In the genomic region with DNA sequence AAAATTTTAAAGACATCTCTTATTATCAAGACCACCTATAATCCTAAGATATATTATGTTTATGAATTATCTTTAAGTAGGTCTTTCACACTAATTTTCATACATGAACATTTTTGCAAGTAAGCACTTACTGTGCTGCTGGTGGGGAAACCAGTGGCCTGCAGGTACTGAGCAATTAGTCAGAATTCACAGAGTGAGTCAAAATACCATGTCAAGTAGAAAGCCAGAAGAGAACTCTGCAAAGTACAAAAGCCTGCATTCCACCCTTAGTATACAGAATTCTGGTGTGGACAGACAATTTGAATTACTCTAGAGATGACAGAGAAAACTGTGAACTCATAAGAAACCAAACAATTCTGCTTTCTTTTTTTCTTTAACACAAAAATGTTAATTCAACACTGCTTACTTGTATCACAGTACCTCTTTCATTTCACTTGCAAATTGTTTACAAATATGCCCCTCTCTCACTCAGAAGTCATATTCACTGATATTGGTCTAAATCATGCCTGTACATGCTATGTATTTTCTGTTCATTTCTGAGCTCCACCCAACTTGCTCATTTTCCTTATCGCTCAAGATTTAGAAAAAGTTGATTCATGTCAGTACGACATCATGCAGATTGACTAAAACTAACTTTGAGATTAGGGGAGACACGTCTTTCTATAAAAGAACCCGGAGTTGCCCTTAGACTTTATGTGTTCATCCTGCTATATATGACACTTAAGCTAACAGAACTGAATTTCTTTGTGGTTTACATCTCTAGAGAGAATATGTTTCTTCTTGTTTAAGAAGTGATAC, we compare ENCODE assay signal across 14 cellular contexts.
DNase-seq lines count a peak whose midpoint lies in the region; ATAC-seq and TF ChIP-seq lines count a peak whose summit lies in the region.
"Had no signal": no experiment of that assay in that cellular context is flagged by ENCODE, and none has a peak within 500 bp of the region (broad histone marks: within the 10 kb centered on the region; RNA-seq: fewer than 3 reads in every experiment).

No MANE protein-coding gene starts in this region.

- no peaks in the 10 kb centered on the region for H3K27me3 ChIP-seq in hepatocyte
- H3K27me3 ChIP-seq: pancreas had no signal

- TF ChIP-seq CTCF in GM12865 (IDR thresholded peaks at IDR 0.05; ENCODE audit: insufficient read depth, low read depth, low read length, missing control alignments) (no peak), hepatocyte (IDR thresholded peaks at IDR 0.05; ENCODE audit: poor library complexity) (no peak)

- H3K36me3 ChIP-seq in hepatocyte (replicated peaks; ENCODE audit: insufficient read depth, low read depth): no peaks in the 10 kb centered on the region
- H3K36me3 ChIP-seq: pancreas had no signal

- no peak overlapping the region for H3K4me2 ChIP-seq in hepatocyte

- DNase-seq in GM12865 (ENCODE audit: low read depth) (peak; percentile 15), hepatocyte (ENCODE audit: low spot score) (no peak), NCI-H2081 treated with DMSO at 0.1 percent for 48 hours (lab: John Stamatoyannopoulos, UW) (no peak)
- DNase-seq in effector memory CD8-positive, alpha-beta T cell: no peak
- DNase-seq: amniotic stem cell; CD4-positive, alpha-beta memory T cell; left colon; NCI-H1436; pancreas had no signal

- no peak overlapping the region for H3K27ac ChIP-seq in hepatocyte
- H3K27ac ChIP-seq: pancreas, VCaP had no signal

- H2AFZ ChIP-seq in hepatocyte: no peak overlapping the region

- H4K20me1 ChIP-seq in hepatocyte (ENCODE audit: insufficient read depth, poor library complexity, severe bottlenecking): no peaks in the 10 kb centered on the region

- H3K4me3 Mint-ChIP-seq in effector memory CD8-positive, alpha-beta T cell: peak overlapping the region; percentile 39 to 40
- H3K4me3 Mint-ChIP-seq: CD4-positive, alpha-beta memory T cell had no signal

- ATAC-seq in GM19452 (IDR thresholded peaks at IDR 0.05; ENCODE audit: unreplicated experiment) (peak; percentile 52), HG03280 (IDR thresholded peaks at IDR 0.05; ENCODE audit: unreplicated experiment) (peak; percentile 72), HG02970 (IDR thresholded peaks at IDR 0.05; ENCODE audit: low FRiP score, unreplicated experiment) (no peak), GM21528 (IDR thresholded peaks at IDR 0.05; ENCODE audit: low FRiP score, unreplicated experiment) (no peak)
- peak; percentile 33 for ATAC-seq in effector memory CD8-positive, alpha-beta T cell (replicated peaks)
- ATAC-seq: left colon, pancreas had no signal

- H3K27me3 Mint-ChIP-seq in effector memory CD8-positive, alpha-beta T cell: no peaks in the 10 kb centered on the region
- H3K27me3 Mint-ChIP-seq: CD4-positive, alpha-beta memory T cell had no signal

- H3K4me1 ChIP-seq in hepatocyte (ENCODE audit: insufficient read depth): no peaks in the 10 kb centered on the region
- H3K4me1 ChIP-seq: pancreas had no signal

- peak overlapping the region; percentile 32 to 73 for H3K27ac Mint-ChIP-seq in effector memory CD8-positive, alpha-beta T cell

- no peaks in the 10 kb centered on the region for H3K9me3 Mint-ChIP-seq in effector memory CD8-positive, alpha-beta T cell
- H3K9me3 Mint-ChIP-seq: CD4-positive, alpha-beta memory T cell had no signal

- no peaks in the 10 kb centered on the region for H3K79me2 ChIP-seq in hepatocyte

- H3K4me1 Mint-ChIP-seq in effector memory CD8-positive, alpha-beta T cell (ENCODE audit: low read depth in 2 of 2): peaks cover 13 to 17% of the 10 kb centered on the region in 2 donors

- WGBS in hepatocyte (ENCODE audit: low lambda C conversion rate, missing lambda C conversion rate): 83% methylated on average over 4 of the region's 4 CpGs

- no peaks in the 10 kb centered on the region for H3K36me3 Mint-ChIP-seq in effector memory CD8-positive, alpha-beta T cell (ENCODE audit: insufficient read depth)
- H3K36me3 Mint-ChIP-seq: CD4-positive, alpha-beta memory T cell had no signal

- H3K4me3 ChIP-seq in GM12865 (ENCODE audit: low read depth, low read length) (no peak overlapping the region), hepatocyte (no peak overlapping the region)
- H3K4me3 ChIP-seq: pancreas had no signal

- H3K9me2 ChIP-seq in hepatocyte (replicated peaks; ENCODE audit: insufficient read depth): no peaks in the 10 kb centered on the region

- H3K9me3 ChIP-seq in hepatocyte (ENCODE audit: low read depth): no peaks in the 10 kb centered on the region
- H3K9me3 ChIP-seq: pancreas had no signal

Comparison
In these comparisons a context has a peak if more than half of its experiments do, and no peak if none do; other contexts are left out.
1. ATAC-seq: peak in GM19452 (single experiment), HG03280 (single experiment) and effector memory CD8-positive, alpha-beta T cell (single experiment); none in HG02970 (single experiment) and GM21528 (single experiment).